In genomic region chr21:42836402-42836666, GRCh38 we compare ENCODE assay signal across 21 cellular contexts.
"Had no signal": no experiment of that assay in that cellular context is flagged by ENCODE, and none has a peak within 500 bp of the region (broad histone marks: within the 10 kb centered on the region; RNA-seq: fewer than 3 reads in every experiment).

No MANE protein-coding gene starts in this region.

- H3K9me3 Mint-ChIP-seq: activated naive CD4-positive, alpha-beta T cell treated with anti-CD3 and anti-CD28 coated beads, Interleukin-2, amount 50 U/mL, for 72 hours; brain; naive thymus-derived CD8-positive, alpha-beta T cell; neural progenitor cell had no signal

- H3K9me3 ChIP-seq: adrenal gland, stomach, suprapubic skin, tibial artery, upper lobe of right lung had no signal

- H3K27ac Mint-ChIP-seq: activated CD4-positive, alpha-beta T cell treated with anti-CD3 and anti-CD28 coated beads for 36 hours; brain; neural progenitor cell had no signal

- H3K27me3 Mint-ChIP-seq: activated CD4-positive, alpha-beta T cell treated with anti-CD3 and anti-CD28 coated beads for 36 hours; brain; naive thymus-derived CD8-positive, alpha-beta T cell had no signal

- H3K4me3 Mint-ChIP-seq: activated CD4-positive, alpha-beta T cell treated with anti-CD3 and anti-CD28 coated beads for 36 hours; brain; naive thymus-derived CD8-positive, alpha-beta T cell; neural progenitor cell had no signal

- ATAC-seq: activated CD4-positive, alpha-beta T cell treated with anti-CD3 and anti-CD28 coated beads for 36 hours; activated naive CD4-positive, alpha-beta T cell treated with anti-CD3 and anti-CD28 coated beads, Interleukin-2, amount 50 U/mL, for 72 hours; esophagus mucosa; left colon; naive thymus-derived CD8-positive, alpha-beta T cell; sciatic nerve; upper lobe of right lung had no signal

- DNase-seq: activated CD4-positive, alpha-beta T cell treated with anti-CD3 and anti-CD28 coated beads for 36 hours; activated CD4-positive, CD25-positive, alpha-beta regulatory T cell; foreskin fibroblast; hippocampal formation; left colon; midbrain; naive thymus-derived CD8-positive, alpha-beta T cell; occipital lobe; stimulated activated CD4-positive, alpha-beta T cell treated with anti-CD3 and anti-CD28 coated beads, Interleukin-12 subunit alpha, Interleukin-12 subunit beta, amount 100 ng/mL, for 4 hours; stimulated activated CD4-positive, alpha-beta T cell treated with anti-CD3 and anti-CD28 coated beads, Interleukin-4, amount 100 ng/mL, for 1 hour; T-helper 1 cell; tibial artery had no signal

- H3K36me3 Mint-ChIP-seq: activated naive CD4-positive, alpha-beta T cell treated with anti-CD3 and anti-CD28 coated beads, Interleukin-2, amount 50 U/mL, for 72 hours; brain had no signal
